ENCODE assay signal across 2 cellular contexts in the genomic region with DNA sequence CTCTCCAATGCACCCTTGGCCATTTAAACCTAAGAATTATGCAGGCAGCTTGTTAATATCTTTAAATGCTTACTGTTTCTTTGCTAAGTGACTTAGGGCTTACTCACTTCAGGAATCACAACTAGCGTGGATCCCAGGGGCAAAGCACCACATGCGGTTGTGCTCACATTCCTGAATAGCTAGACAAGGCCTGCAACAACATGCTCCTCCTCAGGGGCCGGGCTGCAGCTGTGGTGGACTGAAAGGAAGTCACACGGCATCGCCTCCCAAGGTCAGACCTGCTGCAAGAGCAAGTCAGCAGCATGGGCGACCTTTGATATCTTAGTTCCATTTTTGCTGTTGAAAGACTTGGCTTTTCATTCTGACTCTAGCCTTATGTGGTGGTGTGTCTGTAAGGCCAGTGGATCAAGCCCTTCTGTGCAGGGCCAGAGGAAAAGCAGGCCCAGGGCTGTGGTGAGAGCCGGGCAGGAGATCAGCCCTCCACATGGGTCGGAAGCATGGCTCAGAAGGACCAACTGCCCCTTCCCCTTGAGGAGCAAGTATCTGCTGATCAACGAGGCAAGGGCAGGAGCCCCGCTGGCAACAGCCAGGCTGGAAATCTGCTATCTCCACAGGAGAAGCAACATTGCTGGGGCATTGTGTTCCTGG.
TF ChIP-seq lines count a peak whose summit lies in the region.

No MANE protein-coding gene starts in this region.

TF ChIP-seq in SK-N-SH treated with all-trans-retinoic acid at 6 μM for 48 hours, 23 proteins besides CTCF, POLR2A, EP300 and RAD21 (continued from another document):
- TF ChIP-seq PATZ1 (CRISPR knock-in tag; IDR thresholded peaks at IDR 0.05; ENCODE audit: borderline replicate concordance) (no peak), ZNF565 (CRISPR knock-in tag; conservative IDR thresholded peaks at IDR 0.05; ENCODE audit: low read depth) (no peak), ZC3H10 (CRISPR knock-in tag; IDR thresholded peaks at IDR 0.05) (no peak), ESRRG (CRISPR knock-in tag; IDR thresholded peaks at IDR 0.05) (no peak)

TF ChIP-seq in SK-N-SH, 30 proteins besides CTCF, POLR2A, EP300 and RAD21 (continued from another document):
- TF ChIP-seq REST (IDR thresholded peaks at IDR 0.05; ENCODE audit: low read depth, low read length) (no peak), SIN3A (IDR thresholded peaks at IDR 0.05; ENCODE audit: borderline replicate concordance, low read depth, low read length) (no peak), USF2 (IDR thresholded peaks at IDR 0.05; ENCODE audit: borderline replicate concordance, low read depth, low read length) (no peak), FOXJ3 (CRISPR knock-in tag; IDR thresholded peaks at IDR 0.05) (no peak), GABPA (IDR thresholded peaks at IDR 0.05; ENCODE audit: low read depth) (no peak)
TF ChIP-seq in SK-N-SH: peak in this region for 0.
